17 cellular contexts compared by ENCODE assay signal in the genomic region with DNA sequence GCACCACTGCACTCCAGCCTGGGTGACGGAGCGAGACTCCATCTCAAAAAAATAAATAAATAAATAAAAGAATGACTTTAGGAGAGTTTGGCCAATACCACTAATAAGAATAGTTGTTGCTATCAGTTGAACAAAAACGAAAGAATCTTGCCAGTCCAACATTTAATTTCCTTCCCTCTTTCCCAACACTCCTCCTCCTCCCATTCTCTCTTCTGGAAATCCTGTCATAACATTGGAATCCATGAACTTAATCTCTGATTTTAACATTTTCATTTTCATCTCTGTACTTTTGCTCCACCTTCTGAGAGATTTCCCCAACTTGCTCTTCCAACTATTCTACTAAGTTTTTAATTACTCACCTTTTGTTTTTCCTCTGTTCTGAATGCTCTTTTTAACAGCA. TPM values are rescaled to one million over a fixed set of nuclear protein-coding genes. Genes with fewer than 3 reads are reported as not detected.
DNase-seq lines count a peak whose midpoint lies in the region; ATAC-seq and TF ChIP-seq lines count a peak whose summit lies in the region.
"Had no signal": no experiment of that assay in that cellular context is flagged by ENCODE, and none has a peak within 500 bp of the region (broad histone marks: within the 10 kb centered on the region; RNA-seq: fewer than 3 reads in every experiment).

No MANE protein-coding gene starts in this region.

- no peak overlapping the region for H3K4me3 Mint-ChIP-seq in activated naive CD8-positive, alpha-beta T cell treated with anti-CD3 and anti-CD28 coated beads, Interleukin-2, amount 50 U/mL, for 24 hours
- H3K4me3 Mint-ChIP-seq: CD4-positive, alpha-beta memory T cell had no signal

- no peaks in the 10 kb centered on the region for H3K9me3 ChIP-seq in GM23248 (ENCODE audit: low read depth)

- no peaks in the 10 kb centered on the region for H3K79me2 ChIP-seq in GM23248 (ENCODE audit: insufficient read depth)

- no peak overlapping the region for H3K9ac ChIP-seq in GM23248

- no peaks in the 10 kb centered on the region for H3K9me3 Mint-ChIP-seq in activated naive CD8-positive, alpha-beta T cell treated with anti-CD3 and anti-CD28 coated beads, Interleukin-2, amount 50 U/mL, for 24 hours
- H3K9me3 Mint-ChIP-seq: CD4-positive, alpha-beta memory T cell had no signal

- H3K9me2 ChIP-seq in GM23248 (ENCODE audit: insufficient read depth) = no peaks in the 10 kb centered on the region

- no peaks in the 10 kb centered on the region for H3K27me3 Mint-ChIP-seq in activated naive CD8-positive, alpha-beta T cell treated with anti-CD3 and anti-CD28 coated beads, Interleukin-2, amount 50 U/mL, for 24 hours
- H3K27me3 Mint-ChIP-seq: CD4-positive, alpha-beta memory T cell had no signal

- no peaks in the 10 kb centered on the region for H3K4me1 ChIP-seq in GM23248 (ENCODE audit: insufficient read depth)

- H3K27ac Mint-ChIP-seq in activated naive CD8-positive, alpha-beta T cell treated with anti-CD3 and anti-CD28 coated beads, Interleukin-2, amount 50 U/mL, for 24 hours = no peak overlapping the region

- no peak overlapping the region for H3K4me3 ChIP-seq in GM23248
- H3K4me3 ChIP-seq in cardiac fibroblast (replicated peaks in 1 of 2; ENCODE audit: low read depth in 2 of 2, low read length in 2 of 2) = no peak overlapping the region
- H3K4me3 ChIP-seq in fibroblast of villous mesenchyme (ENCODE audit: low read depth, low read length) = no peak overlapping the region

- H3K4me1 Mint-ChIP-seq in activated naive CD8-positive, alpha-beta T cell treated with anti-CD3 and anti-CD28 coated beads, Interleukin-2, amount 50 U/mL, for 24 hours = no peaks in the 10 kb centered on the region
- H3K4me1 Mint-ChIP-seq: CD4-positive, alpha-beta memory T cell had no signal

- no peaks in the 10 kb centered on the region for H3K36me3 ChIP-seq in GM23248 (ENCODE audit: low read depth)

- H3K4me2 ChIP-seq in GM23248 (ENCODE audit: unreplicated experiment) = no peak overlapping the region

- H2AFZ ChIP-seq in GM23248 = no peak overlapping the region

- ATAC-seq in activated naive CD8-positive, alpha-beta T cell treated with anti-CD3 and anti-CD28 coated beads, Interleukin-2, amount 50 U/mL, for 24 hours = no peak
- no peak for ATAC-seq in HG03342 (IDR thresholded peaks at IDR 0.05; ENCODE audit: unreplicated experiment)

- DNase-seq in AG08395 (ENCODE audit: low spot score) (peak; percentile 28), GM23248 (peak; percentile 23), cardiac fibroblast (ENCODE audit: low read depth in 2 of 2) (peak; percentile 4 to 57), fibroblast of villous mesenchyme (ENCODE audit: low read depth) (peak; percentile 16), inferior parietal cortex (ENCODE audit: extremely low spot score) (no peak), mucosa of gallbladder (ENCODE audit: low spot score) (no peak)
- no peak for DNase-seq in activated naive CD8-positive, alpha-beta T cell treated with anti-CD3 and anti-CD28 coated beads, Interleukin-2, amount 50 U/mL, for 24 hours
- DNase-seq: DMS153, NCI-H1048, NCI-H1436, NCI-H1930, NCI-H345, NCI-H524 treated with DMSO at 0.1 percent for 48 hours, SHP77 had no signal

- TF ChIP-seq CTCF in cardiac fibroblast (IDR thresholded peaks at IDR 0.05; ENCODE audit: low read depth, low read length) = no peak
- no peak for TF ChIP-seq CTCF in fibroblast of villous mesenchyme (IDR thresholded peaks at IDR 0.05; ENCODE audit: insufficient read depth, low read depth, low read length)

- in situ Hi-C loops in GM23248 (cut with MboI) = no loop called here

- no peaks in the 10 kb centered on the region for H3K27me3 ChIP-seq in GM23248 (replicated peaks; ENCODE audit: insufficient read depth)

- no peak overlapping the region for H3K27ac ChIP-seq in GM23248
- H3K27ac ChIP-seq: 22Rv1 had no signal

- no peaks in the 10 kb centered on the region for H4K20me1 ChIP-seq in GM23248 (ENCODE audit: insufficient read depth)

- WGBS in GM23248 (ENCODE audit: low coverage in 1 of 2, low lambda C conversion rate in 2 of 2, missing lambda C conversion rate in 2 of 2), 2 experiments = 76 to 78% methylated on average over 3 of the region's 3 CpGs

- no peaks in the 10 kb centered on the region for H3K36me3 Mint-ChIP-seq in activated naive CD8-positive, alpha-beta T cell treated with anti-CD3 and anti-CD28 coated beads, Interleukin-2, amount 50 U/mL, for 24 hours (ENCODE audit: low read depth)
- H3K36me3 Mint-ChIP-seq: CD4-positive, alpha-beta memory T cell had no signal

- H3F3A ChIP-seq in GM23248 (ENCODE audit: insufficient read depth) = no peaks in the 10 kb centered on the region

RNA-seq across cellular contexts. Expression of gene CDK20, which starts 42.8 kb away (rescaled TPM):
- total RNA-seq in GM23248 (2014; rRNA removed; shearing (Covaris generic)) = 4.2 and 6.1 TPM in 2 replicates
- 3.4 and 4.7 TPM in 2 replicates for polyA plus RNA-seq in GM23248 (2016; fragmentation: Nextera tagmentation; extraction: Ambion mirVana)
- 5.8 and 7.8 TPM in 2 replicates for total RNA-seq in fibroblast of villous mesenchyme
- 17.2 TPM for total RNA-seq in mucosa of gallbladder

Comparison
In these comparisons a context has a peak if more than half of its experiments do, and no peak if none do; other contexts are left out.
1. DNase-seq: peak in AG08395 (single experiment), GM23248 (single experiment), cardiac fibroblast (2 of 2) and fibroblast of villous mesenchyme (single experiment); none in inferior parietal cortex (single experiment), activated naive CD8-positive, alpha-beta T cell treated with anti-CD3 and anti-CD28 coated beads, Interleukin-2, amount 50 U/mL, for 24 hours (single experiment) and mucosa of gallbladder (single experiment).